9 cellular contexts compared by ENCODE assay signal in the genomic region with DNA sequence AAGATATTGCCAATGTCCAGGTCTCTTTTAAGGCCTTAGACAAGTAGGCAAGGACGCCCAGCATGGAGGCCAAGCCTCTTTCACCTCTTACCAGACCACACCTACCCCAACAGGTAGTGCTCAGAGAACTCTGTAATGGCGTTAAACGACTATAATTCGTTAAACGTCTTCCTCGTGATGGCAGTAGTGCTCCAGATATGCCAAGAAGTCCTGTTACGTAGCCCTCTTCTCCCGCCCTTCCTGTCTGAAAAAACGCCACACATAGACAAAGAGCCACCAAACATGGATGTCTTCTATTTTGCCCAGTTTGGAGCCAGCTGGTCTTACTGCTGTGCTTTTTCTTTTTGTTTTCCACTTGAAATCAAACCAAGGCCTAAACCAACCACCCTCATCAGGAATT.
A peak's percentile ranks its signal among the peaks of the same experiment; 100 is the strongest.
DNase-seq lines count a peak whose midpoint lies in the region; ATAC-seq and TF ChIP-seq lines count a peak whose summit lies in the region.
"Had no signal": no experiment of that assay in that cellular context is flagged by ENCODE, and none has a peak within 500 bp of the region (broad histone marks: within the 10 kb centered on the region; RNA-seq: fewer than 3 reads in every experiment).

No MANE protein-coding gene starts in this region.

- no peaks in the 10 kb centered on the region for H3K4me1 ChIP-seq in adrenal gland (replicated peaks in 1 of 2)
- H3K4me1 ChIP-seq in endodermal cell (ENCODE audit: control insufficient read depth, insufficient read depth, low read length), result no peaks in the 10 kb centered on the region
- H3K4me1 ChIP-seq in smooth muscle cell (ENCODE audit: low read depth), result no peaks in the 10 kb centered on the region

- no peak overlapping the region for H3K4me2 ChIP-seq in smooth muscle cell

- H3K36me3 ChIP-seq in adrenal gland (replicated peaks in 1 of 2), result no peaks in the 10 kb centered on the region
- H3K36me3 ChIP-seq in endodermal cell (ENCODE audit: control insufficient read depth, insufficient read depth, low read length), result peaks cover 54% of the 10 kb centered on the region
- H3K36me3 ChIP-seq in smooth muscle cell (ENCODE audit: low read depth), result no peaks in the 10 kb centered on the region

- H3K27ac ChIP-seq in adrenal gland (no peak overlapping the region), endodermal cell (ENCODE audit: low read depth, low read length) (no peak overlapping the region), smooth muscle cell (ENCODE audit: low read depth) (no peak overlapping the region)

- H3K79me2 ChIP-seq in smooth muscle cell (ENCODE audit: low read depth), result no peaks in the 10 kb centered on the region

- H3K9ac ChIP-seq in endodermal cell (ENCODE audit: extremely low read depth, low read length, poor library complexity, severe bottlenecking) (no peak overlapping the region), smooth muscle cell (ENCODE audit: low read depth) (no peak overlapping the region)

- H3K27me3 Mint-ChIP-seq in naive B cell, result no peaks in the 10 kb centered on the region
- no peaks in the 10 kb centered on the region for H3K27me3 Mint-ChIP-seq in endodermal cell (ENCODE audit: insufficient read depth)

- peak in 5 of 7 donors; percentile 56 to 93 (median 89) for DNase-seq in adrenal gland
- peak; percentile 77 for DNase-seq in naive B cell
- DNase-seq in NCI-H2171 treated with DMSO at 0.1 percent for 48 hours (lab: John Stamatoyannopoulos, UW), result no peak
- no peak for DNase-seq in occipital lobe (lab: John Stamatoyannopoulos, UW)
- DNase-seq in endodermal cell, result no peak
- DNase-seq in smooth muscle cell (lab: John Stamatoyannopoulos, UW; ENCODE audit: unreplicated experiment), result no peak
- DNase-seq: KG1 had no signal

- 32 to 83% (median 59%) methylated on average over 8 to 9 of the region's 9 CpGs for WGBS in adrenal gland, 4 donors
- WGBS in endodermal cell (ENCODE audit: insufficient coverage in 1 of 2, insufficient read length in 1 of 2), 2 experiments, result 90 to 93% methylated on average over 3 to 9 of the region's 9 CpGs
- 87% methylated on average over 9 of the region's 9 CpGs for WGBS in smooth muscle cell (ENCODE audit: low lambda C conversion rate)

- H3K9me3 ChIP-seq in adrenal gland (replicated peaks in 1 of 3), result peaks cover 0 to 1% (median 0%) of the 10 kb centered on the region in 3 donors
- H3K9me3 ChIP-seq in endodermal cell (ENCODE audit: control insufficient read depth, low read length), result peaks cover 7% of the 10 kb centered on the region
- H3K9me3 ChIP-seq in smooth muscle cell (replicated peaks; ENCODE audit: low read depth), result no peaks in the 10 kb centered on the region

- H3K4me3 Mint-ChIP-seq in naive B cell, result peak overlapping the region in 6 of 8 donors; percentile 6 to 84 (median 49)
- H3K4me3 Mint-ChIP-seq in endodermal cell, result no peak overlapping the region

- H3K4me3 ChIP-seq in adrenal gland (no peak overlapping the region), endodermal cell (ENCODE audit: low read length) (no peak overlapping the region), smooth muscle cell (no peak overlapping the region)

- ATAC-seq in GM18499 (IDR thresholded peaks at IDR 0.05; ENCODE audit: insufficient read depth, unreplicated experiment), result peak; percentile 60
- peak; percentile 92 for ATAC-seq in HG03025 (IDR thresholded peaks at IDR 0.05; ENCODE audit: low FRiP score, unreplicated experiment)
- ATAC-seq in naive B cell (ENCODE audit: low read depth in 2 of 2), result peak in 1 of 2 donors; percentile 71

- no peaks in the 10 kb centered on the region for H3K27me3 ChIP-seq in adrenal gland
- no peaks in the 10 kb centered on the region for H3K27me3 ChIP-seq in endodermal cell (ENCODE audit: control insufficient read depth, insufficient read depth, low read length, poor library complexity, severe bottlenecking)
- H3K27me3 ChIP-seq in smooth muscle cell (ENCODE audit: low read depth), result no peaks in the 10 kb centered on the region

- H3K4me1 Mint-ChIP-seq in naive B cell (peaks cover 0 to 9% (median 8%) of the 10 kb centered on the region in 3 donors), endodermal cell (no peaks in the 10 kb centered on the region)

- no peak overlapping the region for H2AFZ ChIP-seq in smooth muscle cell (ENCODE audit: low read depth)

- H3K36me3 Mint-ChIP-seq in naive B cell (peaks cover 0 to 6% of the 10 kb centered on the region in 2 donors), endodermal cell (ENCODE audit: low read depth) (peaks cover 78% of the 10 kb centered on the region)

- intact Hi-C loops in adrenal gland (cut with DNase I), result no loop called here

- peaks cover 0 to 4% (median 3%) of the 10 kb centered on the region in 7 donors for H3K9me3 Mint-ChIP-seq in naive B cell
- peaks cover under 1% of the 10 kb centered on the region for H3K9me3 Mint-ChIP-seq in endodermal cell

- no peaks in the 10 kb centered on the region for H3F3A ChIP-seq in smooth muscle cell (ENCODE audit: low read depth)

- TF ChIP-seq CTCF in adrenal gland (IDR thresholded peaks at IDR 0.05), result peak in 3 of 6 experiments; percentile 16 to 76 (median 44)
- TF ChIP-seq CTCF in endodermal cell (conservative IDR thresholded peaks at IDR 0.05), result no peak
- no peak for TF ChIP-seq CTCF in smooth muscle cell (IDR thresholded peaks at IDR 0.05; ENCODE audit: borderline replicate concordance, insufficient read depth, poor library complexity, severe bottlenecking)

- no peak for TF ChIP-seq POLR2A in adrenal gland (IDR thresholded peaks at IDR 0.05)

- H3K27ac Mint-ChIP-seq in naive B cell (peak overlapping the region in 4 of 6 donors; percentile 52 to 71 (median 67)), endodermal cell (no peak overlapping the region)

- no peaks in the 10 kb centered on the region for H4K20me1 ChIP-seq in smooth muscle cell (ENCODE audit: low read depth)

Comparison
In these comparisons a context has a peak if more than half of its experiments do, and no peak if none do; other contexts are left out.
1. DNase-seq: peak in adrenal gland (5 of 7) and naive B cell (single experiment); none in NCI-H2171 treated with DMSO at 0.1 percent for 48 hours (single experiment), occipital lobe (single experiment), endodermal cell (single experiment) and smooth muscle cell (single experiment).